15 cellular contexts compared by ENCODE assay signal in genomic region chr20:47368301-47368700, GRCh38.
"Had no signal": no experiment of that assay in that cellular context is flagged by ENCODE, and none has a peak within 500 bp of the region (broad histone marks: within the 10 kb centered on the region; RNA-seq: fewer than 3 reads in every experiment).

No MANE protein-coding gene starts in this region.

- H3K9me3 ChIP-seq: gastroesophageal sphincter, prostate gland, right lobe of liver, transverse colon had no signal

- H3K4me1 ChIP-seq: prostate gland, right lobe of liver had no signal

- H3K9me3 Mint-ChIP-seq: activated CD4-positive, alpha-beta memory T cell treated with anti-CD3 and anti-CD28 coated beads for 36 hours; activated naive CD8-positive, alpha-beta T cell treated with anti-CD3 and anti-CD28 coated beads, Interleukin-2, amount 50 U/mL, for 24 hours; natural killer cell had no signal

- ATAC-seq: activated naive CD8-positive, alpha-beta T cell treated with anti-CD3 and anti-CD28 coated beads, Interleukin-2, amount 50 U/mL, for 24 hours; gastroesophageal sphincter; natural killer cell; right lobe of liver had no signal

- H3K27ac Mint-ChIP-seq: activated CD4-positive, alpha-beta memory T cell treated with anti-CD3 and anti-CD28 coated beads for 36 hours; activated naive CD8-positive, alpha-beta T cell treated with anti-CD3 and anti-CD28 coated beads, Interleukin-2, amount 50 U/mL, for 24 hours; natural killer cell had no signal

- H3K36me3 Mint-ChIP-seq: activated CD4-positive, alpha-beta memory T cell treated with anti-CD3 and anti-CD28 coated beads for 36 hours; natural killer cell had no signal

- DNase-seq: activated CD4-positive, alpha-beta memory T cell treated with anti-CD3 and anti-CD28 coated beads for 36 hours; activated naive CD4-positive, alpha-beta T cell; activated naive CD8-positive, alpha-beta T cell treated with anti-CD3 and anti-CD28 coated beads, Interleukin-2, amount 50 U/mL, for 24 hours; effector CD4-positive, alpha-beta T cell; natural killer cell; stimulated activated CD4-positive, alpha-beta T cell treated with anti-CD3 and anti-CD28 coated beads, Interleukin-2, amount 100 ng/mL, for 24 hours; stimulated activated naive CD4-positive, alpha-beta T cell; substantia nigra; T1000; transverse colon had no signal

- H3K27me3 ChIP-seq: cardiac muscle cell, gastroesophageal sphincter, right lobe of liver, transverse colon had no signal

- H3K4me1 Mint-ChIP-seq: natural killer cell had no signal

- H3K27me3 Mint-ChIP-seq: activated CD4-positive, alpha-beta memory T cell treated with anti-CD3 and anti-CD28 coated beads for 36 hours; activated naive CD8-positive, alpha-beta T cell treated with anti-CD3 and anti-CD28 coated beads, Interleukin-2, amount 50 U/mL, for 24 hours had no signal

- H3K4me3 ChIP-seq: cardiac muscle cell, gastroesophageal sphincter, prostate gland, right lobe of liver, transverse colon had no signal

- H3K36me3 ChIP-seq: cardiac muscle cell, gastroesophageal sphincter, prostate gland, right lobe of liver, transverse colon had no signal

- H3K4me3 Mint-ChIP-seq: activated CD4-positive, alpha-beta memory T cell treated with anti-CD3 and anti-CD28 coated beads for 36 hours; activated naive CD8-positive, alpha-beta T cell treated with anti-CD3 and anti-CD28 coated beads, Interleukin-2, amount 50 U/mL, for 24 hours; natural killer cell had no signal

- H3K27ac ChIP-seq: cardiac muscle cell, epithelial cell of prostate, gastroesophageal sphincter, prostate gland, right lobe of liver, transverse colon had no signal
